In the genomic region with DNA sequence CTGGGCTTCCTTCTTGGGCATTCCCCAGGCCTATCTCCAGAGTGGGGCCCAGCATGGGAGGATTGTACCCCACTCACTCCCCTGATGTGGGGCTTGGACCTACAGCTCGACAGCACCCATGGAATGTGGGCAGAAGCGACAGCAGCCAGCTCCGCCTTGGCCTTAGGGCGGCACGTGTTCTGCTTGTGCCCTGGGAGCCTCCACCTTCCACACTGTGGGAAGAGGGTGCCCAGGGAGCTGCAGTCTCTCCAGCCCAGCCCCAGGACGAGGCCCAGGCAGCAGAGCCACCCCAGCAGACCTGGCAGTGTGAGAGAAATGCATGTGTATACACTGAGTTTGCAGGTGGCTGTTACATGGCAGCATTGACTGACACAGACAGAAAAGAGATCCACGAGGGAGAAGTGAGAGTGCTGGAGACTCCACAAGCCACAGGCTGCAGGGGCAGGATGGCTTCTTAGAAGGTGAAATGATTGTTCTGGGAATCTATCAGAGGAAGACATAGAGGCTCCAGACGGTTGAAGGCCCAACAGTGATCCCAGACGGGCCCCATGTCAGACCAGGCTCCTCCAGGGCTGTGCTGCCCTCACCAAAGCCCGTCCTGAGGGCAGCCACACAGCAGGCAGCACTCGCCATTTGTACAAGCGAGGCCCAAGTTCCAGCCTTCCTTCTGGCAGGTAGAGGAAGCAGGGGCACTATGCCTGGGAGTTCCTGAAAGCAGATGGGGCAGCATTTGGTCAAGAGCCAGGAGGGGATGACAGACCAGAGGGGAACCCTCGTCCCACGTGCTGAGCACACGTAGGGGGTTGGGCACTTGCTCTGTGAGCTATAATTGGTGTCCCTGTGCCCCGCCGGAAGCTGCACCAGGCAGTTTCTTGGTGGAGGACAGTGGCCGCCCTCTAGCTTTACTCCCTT, we compare ENCODE assay signal across 16 cellular contexts. TPM values are rescaled to one million over a fixed set of nuclear protein-coding genes. Genes with fewer than 3 reads are reported as not detected.
DNase-seq lines count a peak whose midpoint lies in the region; ATAC-seq lines count a peak whose summit lies in the region.
"Had no signal": no experiment of that assay in that cellular context is flagged by ENCODE, and none has a peak within 500 bp of the region (broad histone marks: within the 10 kb centered on the region; RNA-seq: fewer than 3 reads in every experiment).

No MANE protein-coding gene starts in this region.

- peak overlapping the region; percentile 40 for H3K27ac Mint-ChIP-seq in activated CD8-positive, alpha-beta T cell treated with anti-CD3 and anti-CD28 coated beads, Interleukin-2, amount 10 ng/mL, durations not matched to agents 7 days and 5 days
- H3K27ac Mint-ChIP-seq: B cell had no signal

- no peak overlapping the region for H3K9ac ChIP-seq in Karpas-422 (ENCODE audit: low read length)

- peak; percentile 17 for DNase-seq in Right ventricle myocardium superior
- no peak for DNase-seq in left cardiac atrium
- DNase-seq in activated CD8-positive, alpha-beta T cell treated with anti-CD3 and anti-CD28 coated beads, Interleukin-2, amount 10 ng/mL, durations not matched to agents 7 days and 5 days = no peak
- DNase-seq in left lobe of liver (ENCODE audit: low spot score) = peak; percentile 40
- DNase-seq in NCI-H526 (lab: John Stamatoyannopoulos, UW) = no peak
- no peak for DNase-seq in Karpas-422
- DNase-seq in NCI-H128 (lab: John Stamatoyannopoulos, UW; ENCODE audit: unreplicated experiment) = no peak
- DNase-seq: activated CD4-positive, alpha-beta T cell treated with anti-CD3 and anti-CD28 coated beads for 4 hours; activated gamma-delta T cell treated with Interleukin-2 at 50 U/mL for 16 hours; body of pancreas; left ventricle myocardium superior; naive B cell; NCI-H1105; T-helper 9 cell had no signal

- H3K4me3 Mint-ChIP-seq in activated CD8-positive, alpha-beta T cell treated with anti-CD3 and anti-CD28 coated beads, Interleukin-2, amount 10 ng/mL, durations not matched to agents 7 days and 5 days = no peak overlapping the region
- H3K4me3 Mint-ChIP-seq: B cell, naive B cell had no signal

- H3K79me2 ChIP-seq in Karpas-422 (ENCODE audit: low read length) = no peaks in the 10 kb centered on the region

- no peaks in the 10 kb centered on the region for H4K20me1 ChIP-seq in Karpas-422 (ENCODE audit: insufficient read depth, low read depth, low read length)

- H2AFZ ChIP-seq in Karpas-422 (ENCODE audit: low read length) = no peak overlapping the region

- no peaks in the 10 kb centered on the region for H3K27me3 Mint-ChIP-seq in activated CD8-positive, alpha-beta T cell treated with anti-CD3 and anti-CD28 coated beads, Interleukin-2, amount 10 ng/mL, durations not matched to agents 7 days and 5 days (ENCODE audit: low read depth)
- H3K27me3 Mint-ChIP-seq: B cell, naive B cell had no signal

- CTCF ChIA-PET in activated CD8-positive, alpha-beta T cell treated with anti-CD3 and anti-CD28 coated beads, Interleukin-2, amount 10 ng/mL, durations not matched to agents 7 days and 5 days (lab: Charles Lee) = no interaction called here

- no peaks in the 10 kb centered on the region for H3K9me3 Mint-ChIP-seq in activated CD8-positive, alpha-beta T cell treated with anti-CD3 and anti-CD28 coated beads, Interleukin-2, amount 10 ng/mL, durations not matched to agents 7 days and 5 days (ENCODE audit: insufficient read depth)
- H3K9me3 Mint-ChIP-seq: naive B cell had no signal

- peaks cover 36% of the 10 kb centered on the region for H3K36me3 ChIP-seq in thymus (ENCODE audit: control insufficient read depth, insufficient read depth)
- peaks cover 4% of the 10 kb centered on the region; the same call in 1 of the 2 replicates for H3K36me3 ChIP-seq in Karpas-422 (ENCODE audit: insufficient read depth, low read length)

- POLR2A ChIA-PET in activated CD8-positive, alpha-beta T cell treated with anti-CD3 and anti-CD28 coated beads, Interleukin-2, amount 10 ng/mL, durations not matched to agents 7 days and 5 days (lab: Charles Lee) = no interaction called here

- peaks cover 5% of the 10 kb centered on the region for H3K4me1 Mint-ChIP-seq in activated CD8-positive, alpha-beta T cell treated with anti-CD3 and anti-CD28 coated beads, Interleukin-2, amount 10 ng/mL, durations not matched to agents 7 days and 5 days (ENCODE audit: low read depth)

- H3K9me2 ChIP-seq in Karpas-422 (replicated peaks; ENCODE audit: insufficient read depth, low read length) = no peaks in the 10 kb centered on the region

- H3K4me2 ChIP-seq in Karpas-422 (ENCODE audit: low read depth, low read length, poor library complexity, severe bottlenecking) = no peak overlapping the region

- H3K27ac ChIP-seq in thymus (ENCODE audit: low read depth) (peak overlapping the region; percentile 5), Karpas-422 (ENCODE audit: low read length) (no peak overlapping the region)

- H3K4me3 ChIP-seq in thymus (ENCODE audit: low read length) (no peak overlapping the region), Karpas-422 (ENCODE audit: low read length) (no peak overlapping the region)
- H3K4me3 ChIP-seq: body of pancreas had no signal

- H3K4me1 ChIP-seq in thymus (ENCODE audit: control insufficient read depth, insufficient read depth, low read length) = peaks cover 21% of the 10 kb centered on the region
- H3K4me1 ChIP-seq in Karpas-422 (ENCODE audit: low read length) = peaks cover 11% of the 10 kb centered on the region

- 93% methylated on average over 18 of the region's 18 CpGs for WGBS in thymus

- ATAC-seq in Right ventricle myocardium superior (ENCODE audit: poor library complexity) (no peak), left cardiac atrium (no peak), left lobe of liver (no peak)
- ATAC-seq in activated CD8-positive, alpha-beta T cell treated with anti-CD3 and anti-CD28 coated beads, Interleukin-2, amount 10 ng/mL, durations not matched to agents 7 days and 5 days = no peak
- ATAC-seq: body of pancreas, left ventricle myocardium superior had no signal

- H3K36me3 Mint-ChIP-seq in activated CD8-positive, alpha-beta T cell treated with anti-CD3 and anti-CD28 coated beads, Interleukin-2, amount 10 ng/mL, durations not matched to agents 7 days and 5 days (ENCODE audit: low read depth) = peaks cover 24% of the 10 kb centered on the region

- no peaks in the 10 kb centered on the region for H3K27me3 ChIP-seq in thymus (ENCODE audit: control insufficient read depth, insufficient read depth)
- H3K27me3 ChIP-seq in Karpas-422 (ENCODE audit: low read length) = no peaks in the 10 kb centered on the region
- H3K27me3 ChIP-seq: body of pancreas had no signal

- intact Hi-C loops in Right ventricle myocardium superior (cut with DNase I) (no loop called here), left cardiac atrium (cut with DNase I) (no loop called here)

- H3K9me3 ChIP-seq in thymus (ENCODE audit: control insufficient read depth) (no peaks in the 10 kb centered on the region), Karpas-422 (ENCODE audit: low read length) (no peaks in the 10 kb centered on the region)
- H3K9me3 ChIP-seq: body of pancreas had no signal

RNA-seq across cellular contexts. Expression of a gene that starts 2.8 kb away (rescaled TPM):
- 8.1 TPM for total RNA-seq in Right ventricle myocardium superior
- 1 to 10 TPM; 3.0 to 5.8 TPM for total RNA-seq in left cardiac atrium
- total RNA-seq in activated CD8-positive, alpha-beta T cell treated with anti-CD3 and anti-CD28 coated beads, Interleukin-2, amount 10 ng/mL, durations not matched to agents 7 days and 5 days = 10 to 100 TPM; 45.7 to 48.3 TPM
- 4.6 TPM for total RNA-seq in left lobe of liver
- polyA plus RNA-seq in thymus = 18.8 TPM
- total RNA-seq in Karpas-422 (2014; rRNA removed; shearing (Covaris generic); ENCODE audit: low replicate concordance) = 22.9 and 46.1 TPM in 2 replicates

RNA-seq across cellular contexts. Expression of a gene that starts 40.3 kb away (rescaled TPM):
- total RNA-seq in Right ventricle myocardium superior (3.2 TPM), left cardiac atrium (1 to 10 TPM; 2.5 to 2.8 TPM), left lobe of liver (2.8 TPM)
- total RNA-seq in activated CD8-positive, alpha-beta T cell treated with anti-CD3 and anti-CD28 coated beads, Interleukin-2, amount 10 ng/mL, durations not matched to agents 7 days and 5 days = 10 to 100 TPM; 16.3 to 16.5 TPM
- 2.9 TPM for polyA plus RNA-seq in thymus
- 9.1 and 12.7 TPM in 2 replicates for total RNA-seq in Karpas-422 (2014; rRNA removed; shearing (Covaris generic); ENCODE audit: low replicate concordance)

Comparison
In these comparisons a context has a peak if more than half of its experiments do, and no peak if none do; other contexts are left out.
1. DNase-seq: peak in Right ventricle myocardium superior (single experiment) and left lobe of liver (single experiment); none in left cardiac atrium (single experiment), activated CD8-positive, alpha-beta T cell treated with anti-CD3 and anti-CD28 coated beads, Interleukin-2, amount 10 ng/mL, durations not matched to agents 7 days and 5 days (single experiment), NCI-H526 (0 of 2), Karpas-422 (single experiment) and NCI-H128 (single experiment).